Comparison of ENCODE assay signal across 12 cellular contexts in the genomic region with DNA sequence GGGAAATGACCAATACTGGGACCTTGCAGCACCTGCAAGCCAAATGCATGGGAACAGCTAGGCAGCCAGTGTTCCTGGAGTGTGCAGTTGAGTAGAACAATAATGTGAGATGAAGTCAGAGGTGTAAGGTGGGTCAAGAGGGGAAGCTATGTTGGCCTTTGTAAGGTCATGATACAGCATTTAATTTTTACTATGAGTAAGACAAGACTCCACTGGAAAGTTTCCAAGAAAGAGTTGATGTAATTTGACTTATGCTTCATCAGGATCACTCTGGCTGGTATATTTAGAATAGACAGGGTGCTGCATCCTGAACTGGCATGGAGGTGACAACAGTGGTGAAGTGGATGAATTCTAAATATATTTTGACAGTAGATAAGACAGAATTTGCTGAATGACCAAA.
A peak's percentile ranks its signal among the peaks of the same experiment; 100 is the strongest.
DNase-seq lines count a peak whose midpoint lies in the region; ATAC-seq and TF ChIP-seq lines count a peak whose summit lies in the region.
"Had no signal": no experiment of that assay in that cellular context is flagged by ENCODE, and none has a peak within 500 bp of the region (broad histone marks: within the 10 kb centered on the region; RNA-seq: fewer than 3 reads in every experiment).

No MANE protein-coding gene starts in this region.

- H3K27me3 Mint-ChIP-seq in activated CD8-positive, alpha-beta memory T cell treated with anti-CD3 and anti-CD28 coated beads, Interleukin-2, amount 10 ng/mL, durations not matched to agents 7 days and 5 days = no peaks in the 10 kb centered on the region
- H3K27me3 Mint-ChIP-seq: B cell had no signal

- H3K36me3 Mint-ChIP-seq in activated CD8-positive, alpha-beta memory T cell treated with anti-CD3 and anti-CD28 coated beads, Interleukin-2, amount 10 ng/mL, durations not matched to agents 7 days and 5 days = no peaks in the 10 kb centered on the region
- H3K36me3 Mint-ChIP-seq: CD8-positive, alpha-beta T cell had no signal

- DNase-seq in EL = peak; percentile 5
- peak; percentile 5 for DNase-seq in amniotic epithelial cell (ENCODE audit: low read depth)
- DNase-seq in myocyte (ENCODE audit: low read depth) = peak; percentile 5
- no peak for DNase-seq in activated CD8-positive, alpha-beta memory T cell treated with anti-CD3 and anti-CD28 coated beads, Interleukin-2, amount 10 ng/mL, durations not matched to agents 7 days and 5 days
- no peak for DNase-seq in NCI-H748 treated with DMSO at 0.1 percent for 48 hours (lab: John Stamatoyannopoulos, UW)
- DNase-seq: Calu3; CD8-positive, alpha-beta T cell; DMS79 treated with DMSO at 0.1 percent for 48 hours; HCEC 1CT had no signal

- no peak overlapping the region for H3K4me3 Mint-ChIP-seq in activated CD8-positive, alpha-beta memory T cell treated with anti-CD3 and anti-CD28 coated beads, Interleukin-2, amount 10 ng/mL, durations not matched to agents 7 days and 5 days
- H3K4me3 Mint-ChIP-seq: B cell; CD8-positive, alpha-beta T cell; GM23338 had no signal

- no peak for TF ChIP-seq POLR2A in GM18505 (IDR thresholded peaks at IDR 0.05; ENCODE audit: borderline replicate concordance, extremely low read depth, insufficient read depth, insufficient read length)

- no peak overlapping the region for H3K27ac Mint-ChIP-seq in activated CD8-positive, alpha-beta memory T cell treated with anti-CD3 and anti-CD28 coated beads, Interleukin-2, amount 10 ng/mL, durations not matched to agents 7 days and 5 days
- H3K27ac Mint-ChIP-seq: B cell; CD8-positive, alpha-beta T cell; GM23338 had no signal

- H3K9me3 Mint-ChIP-seq in activated CD8-positive, alpha-beta memory T cell treated with anti-CD3 and anti-CD28 coated beads, Interleukin-2, amount 10 ng/mL, durations not matched to agents 7 days and 5 days (ENCODE audit: low read depth) = no peaks in the 10 kb centered on the region
- H3K9me3 Mint-ChIP-seq: GM23338 had no signal

- H3K4me1 Mint-ChIP-seq in activated CD8-positive, alpha-beta memory T cell treated with anti-CD3 and anti-CD28 coated beads, Interleukin-2, amount 10 ng/mL, durations not matched to agents 7 days and 5 days = no peaks in the 10 kb centered on the region
- H3K4me1 Mint-ChIP-seq: B cell, GM23338 had no signal

- ATAC-seq in GM18505 (IDR thresholded peaks at IDR 0.05; ENCODE audit: unreplicated experiment) = no peak
- no peak for ATAC-seq in activated CD8-positive, alpha-beta memory T cell treated with anti-CD3 and anti-CD28 coated beads, Interleukin-2, amount 10 ng/mL, durations not matched to agents 7 days and 5 days
- ATAC-seq: CD8-positive, alpha-beta T cell; GM23338 had no signal

- CTCF ChIA-PET in activated CD8-positive, alpha-beta memory T cell treated with anti-CD3 and anti-CD28 coated beads, Interleukin-2, amount 10 ng/mL, durations not matched to agents 7 days and 5 days (lab: Charles Lee) = interaction anchor here (0.6 kb wide), 1 partner anchor 1354 kb away, joined by 4 read pairs; no protein-coding TSS in a partner anchor

Comparison
In these comparisons a context has a peak if more than half of its experiments do, and no peak if none do; other contexts are left out.
1. DNase-seq: peak in EL (single experiment), amniotic epithelial cell (single experiment) and myocyte (single experiment); none in activated CD8-positive, alpha-beta memory T cell treated with anti-CD3 and anti-CD28 coated beads, Interleukin-2, amount 10 ng/mL, durations not matched to agents 7 days and 5 days (single experiment) and NCI-H748 treated with DMSO at 0.1 percent for 48 hours (single experiment).